6 cellular contexts compared by ENCODE assay signal in genomic region chr17:75127936-75128335, GRCh38. TPM values are rescaled to one million over a fixed set of nuclear protein-coding genes. Genes with fewer than 3 reads are reported as not detected.
DNase-seq lines count a peak whose midpoint lies in the region; FAIRE-seq and TF ChIP-seq lines count a peak whose summit lies in the region.
"Not testable (repeated sequence)": the region's sequence is repeated elsewhere in the genome, so short reads cannot be mapped to it uniquely, and the experiment has no call there.
"Had no signal": no experiment of that assay in that cellular context is flagged by ENCODE, and none has a peak within 500 bp of the region (broad histone marks: within the 10 kb centered on the region; RNA-seq: fewer than 3 reads in every experiment).

No MANE protein-coding gene starts in this region.

- not testable (repeated sequence) for H3K27me3 Mint-ChIP-seq in activated CD4-positive, alpha-beta memory T cell treated with anti-CD3 and anti-CD28 coated beads, Interleukin-2, amount 10 ng/mL, durations not matched to agents 7 days and 5 days; astrocyte (ENCODE audit: low read depth, unreplicated experiment)

- not testable (repeated sequence) for TF ChIP-seq CTCF in astrocyte (IDR thresholded peaks at IDR 0.05; ENCODE audit: insufficient read depth, low read depth, low read length); cardiac muscle cell (IDR thresholded peaks at IDR 0.05; ENCODE audit: low read depth, low read length)

- CTCF ChIA-PET in activated CD4-positive, alpha-beta memory T cell treated with anti-CD3 and anti-CD28 coated beads, Interleukin-2, amount 10 ng/mL, durations not matched to agents 7 days and 5 days (lab: Charles Lee), result interaction anchor here (0.6 to 6.0 kb wide), 3 partner anchors 15 to 194 kb away, joined by 3 to 95 read pairs (median 3); no protein-coding TSS in a partner anchor

- H3K4me1 ChIP-seq in astrocyte (ENCODE audit: insufficient read depth, low read length), result peaks cover 25% of the 10 kb centered on the region
- not testable (repeated sequence) for H3K4me1 ChIP-seq in cardiac muscle cell (ENCODE audit: low read depth)

- not testable (repeated sequence) for H3K4me3 ChIP-seq in astrocyte (ENCODE audit: insufficient read depth, low read depth, low read length); cardiac muscle cell

- not testable (repeated sequence) for TF ChIP-seq RAD21 in Ishikawa (IDR thresholded peaks at IDR 0.05; ENCODE audit: low read depth)

- not testable (repeated sequence) for H2AFZ ChIP-seq in astrocyte (ENCODE audit: low read depth, low read length)

- H4K20me1 ChIP-seq in astrocyte (ENCODE audit: insufficient read depth, low read length), result peaks cover 15% of the 10 kb centered on the region

- FAIRE-seq in astrocyte (lab: Jason Lieb, UNC), result not testable (repeated sequence)

- not testable (repeated sequence) for H3K9ac ChIP-seq in astrocyte (ENCODE audit: low read length)

- H3K27ac Mint-ChIP-seq in activated CD4-positive, alpha-beta memory T cell treated with anti-CD3 and anti-CD28 coated beads, Interleukin-2, amount 10 ng/mL, durations not matched to agents 7 days and 5 days, result peak overlapping the region; percentile 61
- not testable (repeated sequence) for H3K27ac Mint-ChIP-seq in astrocyte (ENCODE audit: unreplicated experiment)

- H3K4me3 Mint-ChIP-seq in activated CD4-positive, alpha-beta memory T cell treated with anti-CD3 and anti-CD28 coated beads, Interleukin-2, amount 10 ng/mL, durations not matched to agents 7 days and 5 days, result not testable (repeated sequence)
- H3K4me3 Mint-ChIP-seq in astrocyte (ENCODE audit: unreplicated experiment), result peak overlapping the region; percentile 50

- not testable (repeated sequence) for H3K4me2 ChIP-seq in astrocyte (ENCODE audit: low read length)

- TF ChIP-seq EP300 in Ishikawa (IDR thresholded peaks at IDR 0.05; ENCODE audit: borderline replicate concordance), result not testable (repeated sequence)

- H3K9me3 Mint-ChIP-seq in activated CD4-positive, alpha-beta memory T cell treated with anti-CD3 and anti-CD28 coated beads, Interleukin-2, amount 10 ng/mL, durations not matched to agents 7 days and 5 days; astrocyte (ENCODE audit: unreplicated experiment): not testable (repeated sequence)

- H3K79me2 ChIP-seq in astrocyte (ENCODE audit: insufficient read depth, low read length), result peaks cover 24% of the 10 kb centered on the region

- H3K27me3 ChIP-seq in astrocyte (ENCODE audit: insufficient read depth, low read length); cardiac muscle cell: not testable (repeated sequence)

- intact Hi-C loops in posterior vena cava (cut with DNase I), result not testable (repeated sequence)

- H3K27ac ChIP-seq in astrocyte (ENCODE audit: low read depth, low read length), result not testable (repeated sequence)
- H3K27ac ChIP-seq in cardiac muscle cell, result peak overlapping the region; percentile 22

- POLR2A ChIA-PET in activated CD4-positive, alpha-beta memory T cell treated with anti-CD3 and anti-CD28 coated beads, Interleukin-2, amount 10 ng/mL, durations not matched to agents 7 days and 5 days (lab: Charles Lee), result interaction anchor here (1.7 to 6.2 kb wide), 2 partner anchors 13 to 17 kb away, joined by 4 to 65 read pairs; no protein-coding TSS in a partner anchor

- H3K4me1 Mint-ChIP-seq in activated CD4-positive, alpha-beta memory T cell treated with anti-CD3 and anti-CD28 coated beads, Interleukin-2, amount 10 ng/mL, durations not matched to agents 7 days and 5 days, result peaks cover 64% of the 10 kb centered on the region
- peaks cover 12% of the 10 kb centered on the region for H3K4me1 Mint-ChIP-seq in astrocyte (ENCODE audit: low read depth, unreplicated experiment)

- not testable (repeated sequence) for H3K36me3 ChIP-seq in astrocyte (ENCODE audit: insufficient read depth, low read length); cardiac muscle cell

- H3K9me3 ChIP-seq in astrocyte (ENCODE audit: insufficient read depth, low read depth, low read length); cardiac muscle cell (ENCODE audit: low read depth): not testable (repeated sequence)

- DNase-seq in activated CD4-positive, alpha-beta memory T cell treated with anti-CD3 and anti-CD28 coated beads, Interleukin-2, amount 10 ng/mL, durations not matched to agents 7 days and 5 days; astrocyte (ENCODE audit: low read depth); cardiac muscle cell (ENCODE audit: low read depth in 1 of 2, low spot score in 1 of 2): not testable (repeated sequence)
- peak; percentile 10 for DNase-seq in posterior vena cava (ENCODE audit: low spot score)

- peaks cover 42% of the 10 kb centered on the region for H3K36me3 Mint-ChIP-seq in activated CD4-positive, alpha-beta memory T cell treated with anti-CD3 and anti-CD28 coated beads, Interleukin-2, amount 10 ng/mL, durations not matched to agents 7 days and 5 days (ENCODE audit: low read depth)
- H3K36me3 Mint-ChIP-seq in astrocyte (ENCODE audit: low read depth, unreplicated experiment), result not testable (repeated sequence)

TF ChIP-seq in Ishikawa, 13 proteins besides CTCF, POLR2A, EP300 and RAD21:
- 0 out of 2 replicates have a peak, but pooled peaks have one; percentile 2 for TF ChIP-seq CEBPB (IDR thresholded peaks at IDR 0.05)

RNA-seq across cellular contexts. Expression of gene NT5C, which starts 3.6 kb away (rescaled TPM):
- 10 to 100 TPM; 68.2 to 69.4 TPM for total RNA-seq in activated CD4-positive, alpha-beta memory T cell treated with anti-CD3 and anti-CD28 coated beads, Interleukin-2, amount 10 ng/mL, durations not matched to agents 7 days and 5 days
- 23.7 and 29.5 TPM in 2 replicates for total RNA-seq in astrocyte
- 204 and 233 TPM in 2 replicates for total RNA-seq in cardiac muscle cell
- polyA plus RNA-seq in cardiac muscle cell, result 168 and 174 TPM in 2 replicates
- 10 to 100 TPM; 26.2 to 33.0 TPM for total RNA-seq in posterior vena cava

RNA-seq across cellular contexts. Expression of gene ARMC7, which starts 18.2 kb away (rescaled TPM):
- total RNA-seq in activated CD4-positive, alpha-beta memory T cell treated with anti-CD3 and anti-CD28 coated beads, Interleukin-2, amount 10 ng/mL, durations not matched to agents 7 days and 5 days, result 10 to 100 TPM; 17.1 to 17.9 TPM
- total RNA-seq in astrocyte (11.5 and 11.9 TPM in 2 replicates), cardiac muscle cell (8.8 and 10.0 TPM in 2 replicates), posterior vena cava (1 to 10 TPM; 5.8 to 6.4 TPM)
- 5.7 and 6.5 TPM in 2 replicates for polyA plus RNA-seq in cardiac muscle cell

RNA-seq across cellular contexts. Expression of gene JPT1, which starts 26.4 kb away (rescaled TPM):
- total RNA-seq in activated CD4-positive, alpha-beta memory T cell treated with anti-CD3 and anti-CD28 coated beads, Interleukin-2, amount 10 ng/mL, durations not matched to agents 7 days and 5 days, result 100 to 1,000 TPM; 305 to 329 TPM
- 232 and 282 TPM in 2 replicates for total RNA-seq in astrocyte
- total RNA-seq in cardiac muscle cell, result 175 and 209 TPM in 2 replicates
- 136 and 201 TPM in 2 replicates for polyA plus RNA-seq in cardiac muscle cell
- total RNA-seq in posterior vena cava, result 10 to 100 TPM; 20.1 to 22.3 TPM

RNA-seq across cellular contexts. Expression of gene SLC16A5, which starts 40.2 kb away (rescaled TPM):
- total RNA-seq in activated CD4-positive, alpha-beta memory T cell treated with anti-CD3 and anti-CD28 coated beads, Interleukin-2, amount 10 ng/mL, durations not matched to agents 7 days and 5 days, result 10 to 100 TPM; 10.4 TPM
- total RNA-seq in astrocyte (7.1 and 10.6 TPM in 2 replicates), cardiac muscle cell (32.2 and 47.1 TPM in 2 replicates), posterior vena cava (1 to 10 TPM; 6.1 to 8.1 TPM)
- polyA plus RNA-seq in cardiac muscle cell, result 9.9 and 18.8 TPM in 2 replicates
- total RNA-seq: Daoy had no signal

RNA-seq across cellular contexts. Expression of gene SUMO2, which starts 54.8 kb away (rescaled TPM):
- 100 to 1,000 TPM; 548 to 559 TPM for total RNA-seq in activated CD4-positive, alpha-beta memory T cell treated with anti-CD3 and anti-CD28 coated beads, Interleukin-2, amount 10 ng/mL, durations not matched to agents 7 days and 5 days
- 413 and 449 TPM in 2 replicates for total RNA-seq in astrocyte
- total RNA-seq in cardiac muscle cell, result 91.3 and 109 TPM in 2 replicates
- 485 and 542 TPM in 2 replicates for polyA plus RNA-seq in cardiac muscle cell
- 100 to 1,000 TPM; 221 to 238 TPM for total RNA-seq in posterior vena cava
